ENCODE assay signal across 1 cellular context in genomic region chr22:45683248-45683647, GRCh38.
A peak's percentile ranks its signal among the peaks of the same experiment; 100 is the strongest.
TF ChIP-seq lines count a peak whose summit lies in the region.

No MANE protein-coding gene starts in this region.

TF ChIP-seq in GM12878, 131 proteins besides CTCF, POLR2A, EP300 and RAD21:
- TF ChIP-seq IRF3 (IDR thresholded peaks at IDR 0.05) (no peak), SPI1 (IDR thresholded peaks at IDR 0.05; ENCODE audit: borderline replicate concordance, insufficient read depth, low read depth, low read length) (peak; percentile 81; the same call in 1 of the 2 replicates), CBFB (IDR thresholded peaks at IDR 0.05; ENCODE audit: low read depth) (no peak)
TF ChIP-seq in GM12878: peak in this region for 1.
